Comparison of ENCODE assay signal across 8 cellular contexts in genomic region chr2:232781765-232782164, GRCh38. TPM values are rescaled to one million over a fixed set of nuclear protein-coding genes. Genes with fewer than 3 reads are reported as not detected.
A peak's percentile ranks its signal among the peaks of the same experiment; 100 is the strongest.
DNase-seq lines count a peak whose midpoint lies in the region; ATAC-seq and TF ChIP-seq lines count a peak whose summit lies in the region.

No MANE protein-coding gene starts in this region.

- H3F3A ChIP-seq in Loucy (ENCODE audit: low read depth): peaks cover 3% of the 10 kb centered on the region; the same call in 1 of the 2 replicates
- peaks cover 6% of the 10 kb centered on the region for H3F3A ChIP-seq in neural progenitor cell (ENCODE audit: low read depth)

- H3K4me2 ChIP-seq in Loucy (ENCODE audit: low read depth, low read length, poor library complexity, severe bottlenecking) (peak overlapping the region; percentile 57), neural progenitor cell (no peak overlapping the region)

- no peak for TF ChIP-seq CTCF in GM13977 (IDR thresholded peaks at IDR 0.05; ENCODE audit: extremely low read depth, insufficient read depth, missing control alignments)
- no peak for TF ChIP-seq CTCF in Loucy (conservative IDR thresholded peaks at IDR 0.05; ENCODE audit: low read length)
- TF ChIP-seq CTCF in neural progenitor cell (IDR thresholded peaks at IDR 0.05): no peak
- no peak for TF ChIP-seq CTCF in omental fat pad (IDR thresholded peaks at IDR 0.05)

- H3K27me3 Mint-ChIP-seq in stimulated activated naive CD8-positive, alpha-beta T cell treated with anti-CD3 and anti-CD28 coated beads, Interleukin-15, amount 100 ng/mL, for 72 hours: no peaks in the 10 kb centered on the region
- H3K27me3 Mint-ChIP-seq in neural progenitor cell (ENCODE audit: insufficient read depth, low read depth): no peaks in the 10 kb centered on the region

- H3K9me3 Mint-ChIP-seq in stimulated activated naive CD8-positive, alpha-beta T cell treated with anti-CD3 and anti-CD28 coated beads, Interleukin-15, amount 100 ng/mL, for 72 hours: no peaks in the 10 kb centered on the region
- no peaks in the 10 kb centered on the region for H3K9me3 Mint-ChIP-seq in neural progenitor cell

- H4K20me1 ChIP-seq in Loucy (ENCODE audit: insufficient read depth, low read length, poor library complexity, severe bottlenecking) (no peaks in the 10 kb centered on the region), neural progenitor cell (ENCODE audit: low read depth) (no peaks in the 10 kb centered on the region)

- H3K27ac Mint-ChIP-seq in stimulated activated naive CD8-positive, alpha-beta T cell treated with anti-CD3 and anti-CD28 coated beads, Interleukin-15, amount 100 ng/mL, for 72 hours: peak overlapping the region in 1 of 2 donors; percentile 91
- no peak overlapping the region for H3K27ac Mint-ChIP-seq in neural progenitor cell

- H3K27me3 ChIP-seq in Loucy (ENCODE audit: insufficient read depth, low read length, poor library complexity, severe bottlenecking) (no peaks in the 10 kb centered on the region), neural progenitor cell (no peaks in the 10 kb centered on the region)

- no peak overlapping the region for H3K4me3 ChIP-seq in Loucy (ENCODE audit: low read length, poor library complexity, severe bottlenecking)
- H3K4me3 ChIP-seq in neural progenitor cell: no peak overlapping the region

- no peak overlapping the region for H2AFZ ChIP-seq in Loucy (ENCODE audit: low read length)
- no peak overlapping the region for H2AFZ ChIP-seq in neural progenitor cell (replicated peaks)

- H3K9me2 ChIP-seq in Loucy (replicated peaks; ENCODE audit: low read depth, low read length): no peaks in the 10 kb centered on the region

- no peak overlapping the region for H3K27ac ChIP-seq in neural progenitor cell

- peak; percentile 60 for DNase-seq in GM13977 (ENCODE audit: low spot score)
- peak; percentile 26 for DNase-seq in dermis blood vessel endothelial cell
- peak; percentile 39 to 53 for DNase-seq in stimulated activated naive CD8-positive, alpha-beta T cell treated with anti-CD3 and anti-CD28 coated beads, Interleukin-15, amount 100 ng/mL, for 72 hours
- no peak for DNase-seq in neural progenitor cell (ENCODE audit: low spot score)
- DNase-seq in omental fat pad (ENCODE audit: low spot score): no peak
- no peak for DNase-seq in NCI-H345 (lab: John Stamatoyannopoulos, UW)

- H3K36me3 Mint-ChIP-seq in neural progenitor cell: peaks cover 8% of the 10 kb centered on the region

- H3K79me2 ChIP-seq in Loucy (ENCODE audit: insufficient read depth, low read length) (no peaks in the 10 kb centered on the region), neural progenitor cell (ENCODE audit: low read depth) (peaks cover 6% of the 10 kb centered on the region)

- H3K4me1 ChIP-seq in Loucy (ENCODE audit: insufficient read depth, low read length, poor library complexity, severe bottlenecking): peaks cover 6% of the 10 kb centered on the region
- H3K4me1 ChIP-seq in neural progenitor cell: peaks cover 18% of the 10 kb centered on the region

- H3K36me3 ChIP-seq in Loucy (ENCODE audit: insufficient read depth, low read length) (no peaks in the 10 kb centered on the region), neural progenitor cell (no peaks in the 10 kb centered on the region)

- peak; percentile 97 for ATAC-seq in GM21786 (IDR thresholded peaks at IDR 0.05; ENCODE audit: unreplicated experiment)
- peak; percentile 100 for ATAC-seq in stimulated activated naive CD8-positive, alpha-beta T cell treated with anti-CD3 and anti-CD28 coated beads, Interleukin-15, amount 100 ng/mL, for 72 hours
- no peak for ATAC-seq in omental fat pad (ENCODE audit: low FRiP score)

- in situ Hi-C loops in GM13977 (cut with MboI; ENCODE audit: low pct_unique_long_range_greater_than_20kb, low sequenced_read_pairs, unreplicated experiment): no loop called here

- H3K4me1 Mint-ChIP-seq in stimulated activated naive CD8-positive, alpha-beta T cell treated with anti-CD3 and anti-CD28 coated beads, Interleukin-15, amount 100 ng/mL, for 72 hours: peaks cover 9% of the 10 kb centered on the region
- H3K4me1 Mint-ChIP-seq in neural progenitor cell: peaks cover 6% of the 10 kb centered on the region

- peak overlapping the region in 1 of 2 donors; percentile 38 for H3K4me3 Mint-ChIP-seq in stimulated activated naive CD8-positive, alpha-beta T cell treated with anti-CD3 and anti-CD28 coated beads, Interleukin-15, amount 100 ng/mL, for 72 hours
- no peak overlapping the region for H3K4me3 Mint-ChIP-seq in neural progenitor cell

- H3K9me3 ChIP-seq in Loucy (ENCODE audit: insufficient read depth, low read depth, low read length) (no peaks in the 10 kb centered on the region), neural progenitor cell (ENCODE audit: low read depth) (no peaks in the 10 kb centered on the region)

- H3K9ac ChIP-seq in Loucy (ENCODE audit: low read depth, low read length, poor library complexity, severe bottlenecking) (no peak overlapping the region), neural progenitor cell (no peak overlapping the region)

RNA-seq across cellular contexts. Expression of gene KCNJ13, which starts 5.4 kb away (rescaled TPM):
- total RNA-seq in dermis blood vessel endothelial cell (not detected in 2 replicates), neural progenitor cell (ENCODE audit: low replicate concordance) (19.6 and 21.9 TPM in 2 replicates), omental fat pad (not detected)

Comparison
In these comparisons a context has a peak if more than half of its experiments do, and no peak if none do; other contexts are left out.
1. DNase-seq: peak in GM13977 (single experiment), dermis blood vessel endothelial cell (single experiment) and stimulated activated naive CD8-positive, alpha-beta T cell treated with anti-CD3 and anti-CD28 coated beads, Interleukin-15, amount 100 ng/mL, for 72 hours (2 of 2); none in neural progenitor cell (single experiment), omental fat pad (single experiment) and NCI-H345 (single experiment).
2. RNA of gene KCNJ13, which starts 5.4 kb away (total RNA-seq): 19.6 to 21.9 TPM in neural progenitor cell; not detected in dermis blood vessel endothelial cell and not detected in omental fat pad; every median in the first group is over 10 times any median in the second.